7 cellular contexts compared by ENCODE assay signal in the genomic region with DNA sequence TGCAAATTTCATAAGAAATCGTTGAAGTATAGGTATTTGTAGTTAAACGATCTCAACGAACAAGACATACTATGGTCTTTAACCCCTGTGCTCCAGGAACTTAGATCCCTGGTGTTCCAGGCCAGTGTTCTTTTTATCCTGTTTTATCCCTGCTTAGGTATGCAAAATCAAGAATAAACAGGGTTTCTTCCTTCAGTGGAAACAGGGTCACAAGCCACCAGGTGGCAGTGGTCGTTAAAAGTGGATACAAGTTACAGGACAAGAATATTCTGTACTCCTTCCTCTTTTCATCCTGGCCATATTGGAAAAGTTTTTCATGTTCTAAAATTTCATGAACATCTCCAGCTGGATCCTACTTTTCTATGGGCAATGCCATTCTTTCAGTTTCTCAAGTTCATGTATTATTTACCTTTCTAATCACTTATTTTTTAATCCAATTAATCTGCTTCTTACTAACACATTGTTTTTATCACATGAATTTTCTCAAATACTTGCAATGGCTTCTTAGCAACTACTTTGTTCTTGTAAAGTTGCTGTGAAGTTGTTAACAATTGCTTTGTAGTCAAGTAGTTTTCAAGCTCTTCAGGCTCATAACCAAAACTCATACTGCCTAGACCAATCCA. TPM values are rescaled to one million over a fixed set of nuclear protein-coding genes. Genes with fewer than 3 reads are reported as not detected.
A peak's percentile ranks its signal among the peaks of the same experiment; 100 is the strongest.
DNase-seq lines count a peak whose midpoint lies in the region; ATAC-seq and TF ChIP-seq lines count a peak whose summit lies in the region.

No MANE protein-coding gene starts in this region.

- H3K27ac Mint-ChIP-seq in activated naive CD4-positive, alpha-beta T cell treated with anti-CD3 and anti-CD28 coated beads, Interleukin-2, amount 10 ng/mL, durations not matched to agents 7 days and 5 days, result no peak overlapping the region
- H3K27ac Mint-ChIP-seq in stimulated activated effector memory CD8-positive, alpha-beta T cell treated with anti-CD3 and anti-CD28 coated beads, Interleukin-12 subunit alpha, Interleukin-12 subunit beta, amount 100 ng/mL, for 72 hours, result no peak overlapping the region

- DNase-seq in GM06990 (ENCODE audit: extremely low read depth, insufficient read length), result no peak
- DNase-seq in NCI-H774 (lab: John Stamatoyannopoulos, UW), result peak; percentile 36
- DNase-seq in activated naive CD4-positive, alpha-beta T cell treated with anti-CD3 and anti-CD28 coated beads, Interleukin-2, amount 10 ng/mL, durations not matched to agents 7 days and 5 days, result peak; percentile 40
- DNase-seq in cardiac muscle cell (ENCODE audit: low read depth in 1 of 2, low spot score in 1 of 2), result peak; percentile 72 to 83
- peak; percentile 49 for DNase-seq in pulmonary artery endothelial cell (ENCODE audit: low read depth, low spot score)
- no peak for DNase-seq in stimulated activated effector memory CD8-positive, alpha-beta T cell treated with anti-CD3 and anti-CD28 coated beads, Interleukin-12 subunit alpha, Interleukin-12 subunit beta, amount 100 ng/mL, for 72 hours (ENCODE audit: low spot score in 2 of 2)

- no peaks in the 10 kb centered on the region for H3K27me3 Mint-ChIP-seq in activated naive CD4-positive, alpha-beta T cell treated with anti-CD3 and anti-CD28 coated beads, Interleukin-2, amount 10 ng/mL, durations not matched to agents 7 days and 5 days

- H3K36me3 Mint-ChIP-seq in activated naive CD4-positive, alpha-beta T cell treated with anti-CD3 and anti-CD28 coated beads, Interleukin-2, amount 10 ng/mL, durations not matched to agents 7 days and 5 days, result no peaks in the 10 kb centered on the region
- H3K36me3 Mint-ChIP-seq in stimulated activated effector memory CD8-positive, alpha-beta T cell treated with anti-CD3 and anti-CD28 coated beads, Interleukin-12 subunit alpha, Interleukin-12 subunit beta, amount 100 ng/mL, for 72 hours, result no peaks in the 10 kb centered on the region

- peak; percentile 55 for ATAC-seq in HG03159 (IDR thresholded peaks at IDR 0.05; ENCODE audit: unreplicated experiment)
- ATAC-seq in stimulated activated effector memory CD8-positive, alpha-beta T cell treated with anti-CD3 and anti-CD28 coated beads, Interleukin-12 subunit alpha, Interleukin-12 subunit beta, amount 100 ng/mL, for 72 hours, result no peak

- CTCF ChIA-PET in activated naive CD4-positive, alpha-beta T cell treated with anti-CD3 and anti-CD28 coated beads, Interleukin-2, amount 10 ng/mL, durations not matched to agents 7 days and 5 days (lab: Charles Lee), result interaction anchor here (0.8 kb wide), 1 partner anchor 9 kb away, joined by 3 read pairs; no protein-coding TSS in a partner anchor

- peaks cover 2% of the 10 kb centered on the region for H3K4me1 Mint-ChIP-seq in activated naive CD4-positive, alpha-beta T cell treated with anti-CD3 and anti-CD28 coated beads, Interleukin-2, amount 10 ng/mL, durations not matched to agents 7 days and 5 days
- no peaks in the 10 kb centered on the region for H3K4me1 Mint-ChIP-seq in stimulated activated effector memory CD8-positive, alpha-beta T cell treated with anti-CD3 and anti-CD28 coated beads, Interleukin-12 subunit alpha, Interleukin-12 subunit beta, amount 100 ng/mL, for 72 hours

- no peaks in the 10 kb centered on the region for H3K4me1 ChIP-seq in cardiac muscle cell (ENCODE audit: low read depth)

- no peak overlapping the region for H3K4me3 Mint-ChIP-seq in activated naive CD4-positive, alpha-beta T cell treated with anti-CD3 and anti-CD28 coated beads, Interleukin-2, amount 10 ng/mL, durations not matched to agents 7 days and 5 days
- no peak overlapping the region for H3K4me3 Mint-ChIP-seq in stimulated activated effector memory CD8-positive, alpha-beta T cell treated with anti-CD3 and anti-CD28 coated beads, Interleukin-12 subunit alpha, Interleukin-12 subunit beta, amount 100 ng/mL, for 72 hours

- no peaks in the 10 kb centered on the region for H3K36me3 ChIP-seq in GM06990 (ENCODE audit: control insufficient read depth, insufficient read depth, low read length)
- no peaks in the 10 kb centered on the region for H3K36me3 ChIP-seq in cardiac muscle cell

- no peaks in the 10 kb centered on the region for H3K9me3 Mint-ChIP-seq in activated naive CD4-positive, alpha-beta T cell treated with anti-CD3 and anti-CD28 coated beads, Interleukin-2, amount 10 ng/mL, durations not matched to agents 7 days and 5 days
- no peaks in the 10 kb centered on the region for H3K9me3 Mint-ChIP-seq in stimulated activated effector memory CD8-positive, alpha-beta T cell treated with anti-CD3 and anti-CD28 coated beads, Interleukin-12 subunit alpha, Interleukin-12 subunit beta, amount 100 ng/mL, for 72 hours

- no peak overlapping the region for H3K27ac ChIP-seq in cardiac muscle cell

- H3K27me3 ChIP-seq in GM06990 (replicated peaks; ENCODE audit: control insufficient read depth, insufficient read depth, low read length), result no peaks in the 10 kb centered on the region
- H3K27me3 ChIP-seq in cardiac muscle cell, result no peaks in the 10 kb centered on the region

- H3K4me3 ChIP-seq in GM06990 (replicated peaks; ENCODE audit: low read depth, low read length) (no peak overlapping the region), cardiac muscle cell (no peak overlapping the region)

- TF ChIP-seq CTCF in GM06990 (IDR thresholded peaks at IDR 0.05; ENCODE audit: insufficient read depth, low read length, poor library complexity, severe bottlenecking) (peak; percentile 51), cardiac muscle cell (IDR thresholded peaks at IDR 0.05; ENCODE audit: low read depth, low read length) (peak; percentile 64)

- no peaks in the 10 kb centered on the region for H3K9me3 ChIP-seq in cardiac muscle cell (ENCODE audit: low read depth)

RNA-seq across cellular contexts. Expression of gene HNMT, which starts 16.4 kb away (rescaled TPM):
- total RNA-seq in cardiac muscle cell (3.4 and 5.6 TPM in 2 replicates), pulmonary artery endothelial cell (9.2 and 11.3 TPM in 2 replicates)
- 4.7 and 5.0 TPM in 2 replicates for polyA plus RNA-seq in cardiac muscle cell

Comparison
In these comparisons a context has a peak if more than half of its experiments do, and no peak if none do; other contexts are left out.
1. DNase-seq: peak in NCI-H774 (single experiment), activated naive CD4-positive, alpha-beta T cell treated with anti-CD3 and anti-CD28 coated beads, Interleukin-2, amount 10 ng/mL, durations not matched to agents 7 days and 5 days (single experiment), cardiac muscle cell (2 of 2) and pulmonary artery endothelial cell (single experiment); none in GM06990 (single experiment) and stimulated activated effector memory CD8-positive, alpha-beta T cell treated with anti-CD3 and anti-CD28 coated beads, Interleukin-12 subunit alpha, Interleukin-12 subunit beta, amount 100 ng/mL, for 72 hours (0 of 2).